ENCODE assay signal across 25 cellular contexts in the genomic region with DNA sequence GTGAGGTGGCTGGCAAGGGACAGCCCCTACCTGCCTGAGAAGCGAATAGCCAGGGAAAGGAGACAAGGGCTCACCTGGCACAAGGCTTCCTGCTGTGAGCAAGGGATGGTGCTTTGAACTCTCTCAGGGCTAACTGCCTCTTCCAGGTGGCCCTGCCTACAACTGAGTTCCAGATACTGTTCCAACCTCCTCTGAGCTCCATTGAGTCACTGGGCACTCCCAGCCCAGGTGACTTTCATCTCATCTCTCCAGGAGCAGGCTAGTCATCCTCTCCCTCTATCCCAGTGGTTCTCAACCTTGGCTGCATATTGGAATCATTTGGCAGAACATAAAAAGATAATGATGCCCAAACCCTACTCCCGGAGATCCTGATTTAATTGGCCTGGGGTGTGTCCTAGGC.
DNase-seq lines count a peak whose midpoint lies in the region; ATAC-seq and FAIRE-seq lines count a peak whose summit lies in the region.
"Had no signal": no experiment of that assay in that cellular context is flagged by ENCODE, and none has a peak within 500 bp of the region (broad histone marks: within the 10 kb centered on the region; RNA-seq: fewer than 3 reads in every experiment).

No MANE protein-coding gene starts in this region.

- no peaks in the 10 kb centered on the region for H3K27me3 ChIP-seq in neuronal stem cell (ENCODE audit: control insufficient read depth in 3 of 3, insufficient read depth in 3 of 3, low read depth in 1 of 3, low read length in 3 of 3)
- H3K27me3 ChIP-seq: BE2C; BLaER1 treated with 17β-estradiol and CSF1 and Interleukin-3, amounts not matched to agents 10 nM and 100 nM had no signal

- H4K8ac ChIP-seq in neuronal stem cell (ENCODE audit: low read depth, low read length), result no peak overlapping the region

- peak; percentile 88 for FAIRE-seq in HTR-8/SVneo (lab: Jason Lieb, UNC)
- FAIRE-seq: A549, D721Med, GM12878, GM19239, H1 had no signal

- H3K9ac ChIP-seq in neuronal stem cell (ENCODE audit: low read depth, low read length, poor library complexity), result no peak overlapping the region
- H3K9ac ChIP-seq: BLaER1 treated with 17β-estradiol and CSF1 and Interleukin-3, amounts not matched to agents 10 nM and 100 nM; GM23248 had no signal

- WGBS in neuronal stem cell (ENCODE audit: extremely low coverage in 2 of 2, insufficient read length in 2 of 2, insufficient replicate concordance in 1 of 2), 2 donors, result no CpG with 5 or more reads among the region's 2 CpGs

- no peak overlapping the region for H3K27ac ChIP-seq in neuronal stem cell (replicated peaks; ENCODE audit: low read length)
- H3K27ac ChIP-seq: A549; BLaER1 treated with 17β-estradiol and CSF1 and Interleukin-3, amounts not matched to agents 10 nM and 100 nM; GM23248 had no signal

- no peak overlapping the region for H3K4me3 ChIP-seq in neuronal stem cell (ENCODE audit: low read length in 2 of 2)
- H3K4me3 ChIP-seq: A549; BLaER1 treated with 17β-estradiol and CSF1 and Interleukin-3, amounts not matched to agents 10 nM and 100 nM; GM12878; GM23248 had no signal

- no peak overlapping the region for H4K91ac ChIP-seq in neuronal stem cell (ENCODE audit: low read depth, low read length, poor library complexity)

- H2BK120ac ChIP-seq in neuronal stem cell (ENCODE audit: low read depth, low read length), result no peak overlapping the region

- H3K23ac ChIP-seq in neuronal stem cell (ENCODE audit: low read depth, low read length, poor library complexity), result no peak overlapping the region

- H2BK5ac ChIP-seq in neuronal stem cell (ENCODE audit: low read length), result no peak overlapping the region

- DNase-seq in HTR-8/SVneo (ENCODE audit: insufficient read length, low spot score) (no peak), SW480 (ENCODE audit: low spot score) (peak; percentile 24), neuronal stem cell (ENCODE audit: low spot score) (no peak), cerebellar cortex (ENCODE audit: low spot score) (no peak)
- DNase-seq in stimulated activated CD8-positive, alpha-beta memory T cell treated with anti-CD3 and anti-CD28 coated beads, Interleukin-4, amount 100 ng/mL, for 48 hours, result no peak
- DNase-seq: 8988T; ACHN; AML-193; BE2C; CD4-positive, alpha-beta T cell; CD8-positive, alpha-beta memory T cell; DMS 273 treated with DMSO at 0.1 percent for 48 hours; DMS79; EL; GDM1; GM23248; H7 had no signal

- no peaks in the 10 kb centered on the region for H3K36me3 ChIP-seq in neuronal stem cell (replicated peaks in 1 of 2; ENCODE audit: control insufficient read depth in 2 of 2, insufficient read depth in 2 of 2, low read length in 2 of 2)
- H3K36me3 ChIP-seq: BE2C; BLaER1 treated with 17β-estradiol and CSF1 and Interleukin-3, amounts not matched to agents 10 nM and 100 nM had no signal

- peaks cover 0 to 5% of the 10 kb centered on the region in 2 donors for H3K4me1 ChIP-seq in neuronal stem cell (ENCODE audit: control insufficient read depth in 2 of 2, insufficient read depth in 1 of 2, low read depth in 1 of 2, low read length in 2 of 2)
- H3K4me1 ChIP-seq: A549; BE2C; BLaER1 treated with 17β-estradiol and CSF1 and Interleukin-3, amounts not matched to agents 10 nM and 100 nM had no signal

- H2AK5ac ChIP-seq in neuronal stem cell (ENCODE audit: low read depth, low read length), result no peak overlapping the region

- no peak overlapping the region for H2BK15ac ChIP-seq in neuronal stem cell (ENCODE audit: low read length)

- H2BK12ac ChIP-seq in neuronal stem cell (ENCODE audit: low read length), result no peak overlapping the region

- no peak overlapping the region for H3K14ac ChIP-seq in neuronal stem cell (ENCODE audit: low read length)

- no peak overlapping the region for H3K4ac ChIP-seq in neuronal stem cell (ENCODE audit: low read length)

- H2AFZ ChIP-seq in neuronal stem cell (ENCODE audit: low read length), result no peak overlapping the region
- H2AFZ ChIP-seq: GM23248 had no signal

- no peaks in the 10 kb centered on the region for H3K9me3 ChIP-seq in neuronal stem cell (replicated peaks in 1 of 2; ENCODE audit: control insufficient read depth in 2 of 2, insufficient read depth in 1 of 2, low read depth in 1 of 2, low read length in 2 of 2)
- H3K9me3 ChIP-seq: A549, BE2C had no signal

- peak overlapping the region; percentile 21 for H3K18ac ChIP-seq in neuronal stem cell (ENCODE audit: low read length)

- ATAC-seq in esophagus mucosa (peak; percentile 71), HG03039 (IDR thresholded peaks at IDR 0.05; ENCODE audit: unreplicated experiment) (no peak)
- ATAC-seq: A549, GM12878 had no signal

- H3K4me2 ChIP-seq in neuronal stem cell (ENCODE audit: insufficient read depth, low read length, poor library complexity, severe bottlenecking), result no peak overlapping the region
- H3K4me2 ChIP-seq: A549; BLaER1 treated with 17β-estradiol and CSF1 and Interleukin-3, amounts not matched to agents 10 nM and 100 nM had no signal

- no peaks in the 10 kb centered on the region for H3K79me1 ChIP-seq in neuronal stem cell (ENCODE audit: low read depth, low read length)
